In genomic region chr4:89254847-89255246, GRCh38 we compare ENCODE assay signal across 8 cellular contexts. TPM values are rescaled to one million over a fixed set of nuclear protein-coding genes. Genes with fewer than 3 reads are reported as not detected.
A peak's percentile ranks its signal among the peaks of the same experiment; 100 is the strongest.
DNase-seq lines count a peak whose midpoint lies in the region; ATAC-seq and TF ChIP-seq lines count a peak whose summit lies in the region.

No MANE protein-coding gene starts in this region.

- ATAC-seq in heart left ventricle (peak in 3 of 4 donors; percentile 25 to 47 (median 29)), activated B cell treated with CpG ODN at 0.5 μM for 24 hours (ENCODE audit: low read depth) (peak; percentile 64)

- H3K36me3 Mint-ChIP-seq in activated B cell treated with CpG ODN at 0.5 μM for 24 hours (ENCODE audit: low read depth) (no peaks in the 10 kb centered on the region), nephron progenitor cell (ENCODE audit: low read depth) (no peaks in the 10 kb centered on the region)

- TF ChIP-seq POLR2A in heart left ventricle (IDR thresholded peaks at IDR 0.05) = no peak

- no peaks in the 10 kb centered on the region for H3K9me3 ChIP-seq in heart left ventricle

- CTCF ChIA-PET in activated B cell treated with CpG ODN at 0.5 μM for 24 hours (lab: Charles Lee) = interaction anchor here (1.0 to 2.6 kb wide), 6 partner anchors 10 to 181 kb away, joined by 3 to 8 read pairs (median 5); no protein-coding TSS in a partner anchor

- POLR2A ChIA-PET in activated B cell treated with CpG ODN at 0.5 μM for 24 hours (lab: Charles Lee) = no interaction called here

- H3K9me3 Mint-ChIP-seq in activated B cell treated with CpG ODN at 0.5 μM for 24 hours = no peaks in the 10 kb centered on the region
- H3K9me3 Mint-ChIP-seq in nephron progenitor cell = peaks cover 3% of the 10 kb centered on the region

- H3K4me1 Mint-ChIP-seq in activated B cell treated with CpG ODN at 0.5 μM for 24 hours (no peaks in the 10 kb centered on the region), nephron progenitor cell (peaks cover 2% of the 10 kb centered on the region)

- H3K4me1 ChIP-seq in heart left ventricle = peaks cover 0 to 56% (median 23%) of the 10 kb centered on the region in 12 donors

- TF ChIP-seq CTCF in heart left ventricle (IDR thresholded peaks at IDR 0.05) = peak; percentile 51 to 80 (median 66)
- TF ChIP-seq CTCF in HL-60 (IDR thresholded peaks at IDR 0.05; ENCODE audit: insufficient read depth, low read length) = peak; percentile 47
- TF ChIP-seq CTCF in activated B cell treated with CpG ODN at 0.5 μM for 24 hours (IDR thresholded peaks at IDR 0.05) = peak; percentile 88
- peak; percentile 31 for TF ChIP-seq CTCF in coronary artery (IDR thresholded peaks at IDR 0.05)
- TF ChIP-seq CTCF in nephron progenitor cell (IDR thresholded peaks at IDR 0.05) = peak; percentile 63

- H3K27ac Mint-ChIP-seq in activated B cell treated with CpG ODN at 0.5 μM for 24 hours (no peak overlapping the region), nephron progenitor cell (no peak overlapping the region)

- H3K4me3 ChIP-seq in heart left ventricle = no peak overlapping the region
- H3K4me3 ChIP-seq in HL-60 (replicated peaks; ENCODE audit: insufficient read depth, low read length) = no peak overlapping the region
- H3K4me3 ChIP-seq in coronary artery = no peak overlapping the region

- H3K4me3 Mint-ChIP-seq in activated B cell treated with CpG ODN at 0.5 μM for 24 hours (no peak overlapping the region), nephron progenitor cell (no peak overlapping the region)

- H3K36me3 ChIP-seq in heart left ventricle = peaks cover 0 to under 1% (median 0%) of the 10 kb centered on the region in 9 donors

- intact Hi-C loops in heart left ventricle (cut with DNase I) (loop anchor here in 9 of 10 donors (5.0 to 10.0 kb wide), 6 partner anchors 37 to 180 kb away; partner anchors contain the start of gene GPRIN3 (in 5 of the 9)), cardiac septum (cut with DNase I) (loop anchor here (5.0 kb wide), 1 partner anchor 52 kb away; the partner anchor contains the start of gene GPRIN3), activated B cell treated with CpG ODN at 0.5 μM for 24 hours (cut with micrococcal nuclease) (loop anchor here (1.0 to 5.0 kb wide), 4 partner anchors 44 to 179 kb away; no protein-coding TSS in a partner anchor)

- DNase-seq in heart left ventricle (no peak), cardiac septum (ENCODE audit: low spot score) (no peak), HL-60 (ENCODE audit: low read depth in 1 of 2, low spot score in 1 of 2) (peak in 1 of 2 experiments; percentile 12), activated B cell treated with CpG ODN at 0.5 μM for 24 hours (no peak), coronary artery (ENCODE audit: low spot score) (no peak), nephron progenitor cell (peak; percentile 13), NCI-H526 treated with DMSO at 0.1 percent for 48 hours (lab: John Stamatoyannopoulos, UW) (no peak), NCI-H345 (lab: John Stamatoyannopoulos, UW) (no peak)

- H3K27me3 ChIP-seq in heart left ventricle (no peaks in the 10 kb centered on the region), HL-60 (ENCODE audit: insufficient read depth, poor library complexity, severe bottlenecking) (no peaks in the 10 kb centered on the region)

- 14 to 26% (median 15%) methylated on average over 3 of the region's 3 CpGs for WGBS in heart left ventricle, 4 donors

- no peaks in the 10 kb centered on the region for H3K27me3 Mint-ChIP-seq in activated B cell treated with CpG ODN at 0.5 μM for 24 hours
- H3K27me3 Mint-ChIP-seq in nephron progenitor cell (ENCODE audit: low read depth, poor library complexity) = peaks cover 3% of the 10 kb centered on the region

- H3K27ac ChIP-seq in heart left ventricle (peak overlapping the region in 1 of 12 donors; percentile 8), HL-60 (replicated peaks) (no peak overlapping the region), coronary artery (no peak overlapping the region)

RNA-seq across cellular contexts. Expression of gene GPRIN3, which starts 52.8 kb away (rescaled TPM):
- 10 to 100 TPM in 7 of 9 donors, 1 to 10 TPM in 2; 6.3 to 16.5 (median 13.8) TPM for total RNA-seq in heart left ventricle
- 1 to 10 TPM; 2.4 to 4.4 TPM for polyA plus RNA-seq in heart left ventricle
- total RNA-seq in cardiac septum = 7.3 TPM
- 1.8 and 1.9 TPM in 2 replicates for total RNA-seq in activated B cell treated with CpG ODN at 0.5 μM for 24 hours

Comparison
In these comparisons a context has a peak if more than half of its experiments do, and no peak if none do; other contexts are left out.
1. CTCF ChIP-seq: peak in every context shown above with its lines; median percentile 88 in activated B cell treated with CpG ODN at 0.5 μM for 24 hours; 66 in heart left ventricle; 63 in nephron progenitor cell; 47 in HL-60; 31 in coronary artery.